ENCODE assay signal across 19 cellular contexts in the genomic region with DNA sequence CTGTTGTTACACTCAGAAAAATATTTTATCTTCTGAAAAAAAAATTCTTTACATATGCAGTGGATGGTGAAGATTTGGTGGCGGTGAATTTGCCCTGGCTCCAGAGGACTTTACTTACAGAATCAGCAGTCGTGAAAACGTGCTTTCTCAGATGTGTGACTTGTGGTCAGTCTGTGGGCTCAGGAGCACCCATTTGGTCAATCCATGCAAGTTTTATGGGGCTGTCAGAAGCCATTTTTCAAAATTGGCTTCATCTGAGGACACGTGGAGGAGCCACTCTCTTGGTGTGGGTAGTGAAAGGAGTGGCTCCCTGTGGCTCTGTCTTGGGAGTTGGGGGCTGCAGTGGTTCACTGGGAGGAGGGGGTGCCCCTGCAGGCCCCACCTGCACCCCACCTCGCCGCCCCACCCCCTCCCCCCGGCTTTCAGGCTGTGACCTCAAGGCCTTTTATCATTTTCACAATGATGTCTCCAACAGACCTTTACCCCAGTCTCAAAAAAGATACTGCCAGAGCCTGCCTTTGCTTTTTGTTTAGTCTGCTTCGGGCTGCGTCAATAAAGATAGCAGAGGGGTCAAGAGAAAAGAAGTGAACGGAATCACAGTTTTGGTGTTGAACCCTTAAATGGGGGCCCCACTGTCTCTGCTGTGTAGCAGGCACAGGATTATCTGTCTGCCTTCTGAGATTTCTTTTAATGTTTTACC.
DNase-seq lines count a peak whose midpoint lies in the region; ATAC-seq and TF ChIP-seq lines count a peak whose summit lies in the region.
"Had no signal": no experiment of that assay in that cellular context is flagged by ENCODE, and none has a peak within 500 bp of the region (broad histone marks: within the 10 kb centered on the region; RNA-seq: fewer than 3 reads in every experiment).

No MANE protein-coding gene starts in this region.

- peak overlapping the region; percentile 46; the same call in 1 of the 2 replicates for H3K4me2 ChIP-seq in OCI-LY1 (ENCODE audit: low read length)

- no peaks in the 10 kb centered on the region for H3K27me3 ChIP-seq in OCI-LY1 (ENCODE audit: insufficient read depth, low read length)
- H3K27me3 ChIP-seq: gastroesophageal sphincter, ovary, suprapubic skin had no signal

- peak overlapping the region; percentile 96 for H3K27ac ChIP-seq in OCI-LY1 (ENCODE audit: low read depth, low read length, poor library complexity, severe bottlenecking)
- H3K27ac ChIP-seq: gastroesophageal sphincter, ovary, RWPE1, suprapubic skin had no signal

- no peaks in the 10 kb centered on the region for H3F3A ChIP-seq in OCI-LY1 (ENCODE audit: insufficient read depth, low read length)

- peaks cover 81% of the 10 kb centered on the region for H3K4me1 ChIP-seq in OCI-LY1 (ENCODE audit: insufficient read depth, low read length, severe bottlenecking)
- H3K4me1 ChIP-seq: Caco-2, gastroesophageal sphincter, suprapubic skin had no signal

- no peaks in the 10 kb centered on the region for H3K9me2 ChIP-seq in OCI-LY1 (ENCODE audit: low read depth, low read length)

- no peaks in the 10 kb centered on the region for H4K20me1 ChIP-seq in OCI-LY1 (ENCODE audit: insufficient read depth, low read length)

- H3K9me3 ChIP-seq in OCI-LY1 (ENCODE audit: low read length), result no peaks in the 10 kb centered on the region
- H3K9me3 ChIP-seq: Caco-2, gastroesophageal sphincter, ovary, suprapubic skin had no signal

- H3K9ac ChIP-seq in OCI-LY1 (ENCODE audit: low read length), result peak overlapping the region; percentile 55

- ATAC-seq in GM19438 (IDR thresholded peaks at IDR 0.05; ENCODE audit: low read depth, unreplicated experiment) (peak; percentile 52), HG03025 (IDR thresholded peaks at IDR 0.05; ENCODE audit: low FRiP score, unreplicated experiment) (peak; percentile 38), esophagus mucosa (no peak)
- ATAC-seq: gastroesophageal sphincter, T-cell had no signal

- CTCF ChIA-PET in GM10248 (lab: Yijun Ruan, JAX), result no interaction called here

- no peaks in the 10 kb centered on the region for H3K36me3 ChIP-seq in OCI-LY1 (ENCODE audit: insufficient read depth, low read length)
- H3K36me3 ChIP-seq: gastroesophageal sphincter, ovary, suprapubic skin had no signal

- no peak for TF ChIP-seq POLR2A in erythroblast (IDR thresholded peaks at IDR 0.05; ENCODE audit: low read length)

- no peak overlapping the region for H2AFZ ChIP-seq in OCI-LY1 (ENCODE audit: low read length)

- no peak for TF ChIP-seq CTCF in GM10248 (IDR thresholded peaks at IDR 0.05; ENCODE audit: control extremely low read depth, extremely low read depth, low read depth, missing control alignments)
- TF ChIP-seq CTCF in OCI-LY1 (IDR thresholded peaks at IDR 0.05; ENCODE audit: low read length), result no peak

- POLR2A ChIA-PET in GM10248 (lab: Yijun Ruan, JAX), result no interaction called here

- no peaks in the 10 kb centered on the region for H3K79me2 ChIP-seq in OCI-LY1 (ENCODE audit: insufficient read depth, low read length)

- peak; percentile 46 for DNase-seq in GM10248 (ENCODE audit: extremely low spot score)
- DNase-seq in erythroblast (lab: John Stamatoyannopoulos, UW), result no peak
- no peak for DNase-seq in NCI-H2029 treated with DMSO at 0.1 percent for 48 hours (lab: John Stamatoyannopoulos, UW)
- no peak for DNase-seq in NCI-H2171 (lab: John Stamatoyannopoulos, UW)
- DNase-seq: ACHN; activated CD4-positive, alpha-beta T cell treated with anti-CD3 and anti-CD28 coated beads for 1 hour; Caco-2; caudate nucleus; NCI-H187 treated with DMSO at 0.1 percent for 48 hours; ovary; stimulated activated CD4-positive, alpha-beta T cell treated with anti-CD3 and anti-CD28 coated beads, Interleukin-12 subunit alpha, Interleukin-12 subunit beta, amount 100 ng/mL, for 4 hours; T-cell had no signal

- H3K4me3 ChIP-seq in OCI-LY1 (ENCODE audit: low read depth, low read length, poor library complexity, severe bottlenecking), result no peak overlapping the region
- H3K4me3 ChIP-seq: gastroesophageal sphincter, ovary, suprapubic skin had no signal
